Comparison of ENCODE assay signal across 18 cellular contexts in genomic region chr3:171878441-171879225, GRCh38. TPM values are rescaled to one million over a fixed set of nuclear protein-coding genes. Genes with fewer than 3 reads are reported as not detected.
A peak's percentile ranks its signal among the peaks of the same experiment; 100 is the strongest.
DNase-seq lines count a peak whose midpoint lies in the region; ATAC-seq, FAIRE-seq and TF ChIP-seq lines count a peak whose summit lies in the region.
"Had no signal": no experiment of that assay in that cellular context is flagged by ENCODE, and none has a peak within 500 bp of the region (broad histone marks: within the 10 kb centered on the region; RNA-seq: fewer than 3 reads in every experiment).

No MANE protein-coding gene starts in this region.

- H3K36me3 ChIP-seq in SK-N-SH (replicated peaks in 1 of 2; ENCODE audit: control insufficient read depth in 1 of 2, insufficient read depth in 2 of 2, low read length in 1 of 2) (no peaks in the 10 kb centered on the region), K562 (ENCODE audit: control insufficient read depth, insufficient read depth, low read length) (no peaks in the 10 kb centered on the region), right lobe of liver (no peaks in the 10 kb centered on the region), upper lobe of right lung (no peaks in the 10 kb centered on the region), Karpas-422 (ENCODE audit: insufficient read depth, low read length) (no peaks in the 10 kb centered on the region), mucosa of descending colon (ENCODE audit: low read depth) (no peaks in the 10 kb centered on the region)
- H3K36me3 ChIP-seq: left ventricle myocardium inferior, transverse colon had no signal

- no peak overlapping the region for H3K4me3 ChIP-seq in SK-N-SH (ENCODE audit: low read depth in 2 of 2, low read length in 1 of 2)
- H3K4me3 ChIP-seq in K562, result no peak overlapping the region
- H3K4me3 ChIP-seq in right lobe of liver, result no peak overlapping the region
- no peak overlapping the region for H3K4me3 ChIP-seq in upper lobe of right lung
- H3K4me3 ChIP-seq in Karpas-422 (ENCODE audit: low read length), result no peak overlapping the region
- no peak overlapping the region for H3K4me3 ChIP-seq in mucosa of descending colon
- H3K4me3 ChIP-seq: left ventricle myocardium inferior, transverse colon had no signal

- H2AFZ ChIP-seq in SK-N-SH (ENCODE audit: low read depth) (no peak overlapping the region), K562 (ENCODE audit: low read depth, low read length) (no peak overlapping the region), Karpas-422 (ENCODE audit: low read length) (no peak overlapping the region)

- peaks cover 31% of the 10 kb centered on the region for H3F3A ChIP-seq in SK-N-SH (replicated peaks; ENCODE audit: insufficient read depth)

- TF ChIP-seq POLR2A in K562 (conservative IDR thresholded peaks at IDR 0.05) (no peak), right lobe of liver (IDR thresholded peaks at IDR 0.05) (no peak)

- H3K9me3 ChIP-seq in SK-N-SH (no peaks in the 10 kb centered on the region), K562 (replicated peaks; ENCODE audit: control insufficient read depth, insufficient read depth, low read depth, low read length) (no peaks in the 10 kb centered on the region), right lobe of liver (no peaks in the 10 kb centered on the region), upper lobe of right lung (no peaks in the 10 kb centered on the region), Karpas-422 (ENCODE audit: low read length) (no peaks in the 10 kb centered on the region), mucosa of descending colon (no peaks in the 10 kb centered on the region)
- H3K9me3 ChIP-seq: Caco-2, left ventricle myocardium inferior, transverse colon had no signal

- POLR2A ChIA-PET in SK-N-SH (lab: Yijun Ruan, JAX), result interaction anchor here (0.6 kb wide), 1 partner anchor 17 kb away, joined by 3 read pairs; no protein-coding TSS in a partner anchor
- POLR2A ChIA-PET in K562 (lab: Yijun Ruan, JAX), result interaction anchor here (0.6 to 0.8 kb wide), 2 partner anchors 17 to 56 kb away, joined by 3 read pairs; no protein-coding TSS in a partner anchor

- in situ Hi-C loops in K562 (cut with MboI), result no loop called here

- H3K9ac ChIP-seq in SK-N-SH (no peak overlapping the region), K562 (ENCODE audit: insufficient read depth in 1 of 2, low read depth in 2 of 2, low read length in 2 of 2) (no peak overlapping the region), Karpas-422 (ENCODE audit: low read length) (no peak overlapping the region)

- 90% methylated on average over 4 of the region's 4 CpGs for WGBS in SK-N-SH (ENCODE audit: low lambda C conversion rate)
- WGBS in K562 (ENCODE audit: insufficient coverage, low coverage, missing lambda C conversion rate), result 19% methylated on average over 4 of the region's 4 CpGs
- 58% methylated on average over 4 of the region's 4 CpGs for WGBS in right lobe of liver (ENCODE audit: insufficient coverage, low coverage, low lambda C conversion rate, missing lambda C conversion rate)

- H3K9me1 ChIP-seq in K562 (ENCODE audit: control insufficient read depth, insufficient read depth, low read length), result no peaks in the 10 kb centered on the region

- BruUV-seq in K562 (replicated peaks; lab: Mats Ljungman, UMichigan), result no TSS peak

- H3K9me2 ChIP-seq in SK-N-SH (no peaks in the 10 kb centered on the region), Karpas-422 (replicated peaks; ENCODE audit: insufficient read depth, low read length) (no peaks in the 10 kb centered on the region)

- H3K27me3 ChIP-seq in SK-N-SH (ENCODE audit: insufficient read depth), result no peaks in the 10 kb centered on the region
- no peaks in the 10 kb centered on the region; a peak in 1 of 5 replicates for H3K27me3 ChIP-seq in K562 (ENCODE audit: control insufficient read depth in 2 of 2, insufficient read depth in 2 of 2, low read length in 2 of 2)
- H3K27me3 ChIP-seq in right lobe of liver, result no peaks in the 10 kb centered on the region
- H3K27me3 ChIP-seq in upper lobe of right lung, result no peaks in the 10 kb centered on the region
- H3K27me3 ChIP-seq in Karpas-422 (ENCODE audit: low read length), result no peaks in the 10 kb centered on the region
- H3K27me3 ChIP-seq: transverse colon had no signal

- TF ChIP-seq RAD21 in SK-N-SH (IDR thresholded peaks at IDR 0.05; ENCODE audit: low read length) (no peak), K562 (CRISPR knock-in tag; conservative IDR thresholded peaks at IDR 0.05 in 1 of 2, IDR thresholded peaks at IDR 0.05 in 1 of 2) (no peak)

- DNase-seq in SK-N-SH, result no peak
- DNase-seq in K562 (ENCODE audit: extremely low read depth in 1 of 4, low spot score in 3 of 4), result no peak
- peak in 1 of 3 donors; percentile 70 for DNase-seq in right lobe of liver
- no peak for DNase-seq in upper lobe of right lung
- no peak for DNase-seq in Karpas-422
- no peak for DNase-seq in mucosa of descending colon
- DNase-seq: 8988T; activated naive CD8-positive, alpha-beta T cell treated with anti-CD3 and anti-CD28 coated beads for 36 hours; Caco-2; dermis blood vessel endothelial cell; glutamatergic neuron; left ventricle myocardium inferior; NCI-H69; nucleus accumbens; transverse colon had no signal

- TF ChIP-seq EP300 in SK-N-SH (IDR thresholded peaks at IDR 0.05; ENCODE audit: borderline replicate concordance in 1 of 2, low read depth in 1 of 2, low read length in 1 of 2) (no peak), K562 (IDR thresholded peaks at IDR 0.05; ENCODE audit: low read length) (no peak)

- H3K79me2 ChIP-seq in SK-N-SH (ENCODE audit: insufficient read depth), result no peaks in the 10 kb centered on the region
- no peaks in the 10 kb centered on the region for H3K79me2 ChIP-seq in K562 (ENCODE audit: control insufficient read depth, insufficient read depth, low read length)
- no peaks in the 10 kb centered on the region for H3K79me2 ChIP-seq in Karpas-422 (ENCODE audit: low read length)

- CTCF ChIA-PET in SK-N-SH (lab: Yijun Ruan, JAX), result interaction anchor here (1.2 kb wide), 1 partner anchor 9 kb away, joined by 5 read pairs; no protein-coding TSS in a partner anchor
- CTCF ChIA-PET in K562 (lab: Yijun Ruan, JAX; ENCODE audit: low intra/inter-chr PET ratio), result no interaction called here

- intact Hi-C loops in K562 (cut with micrococcal nuclease), result no loop called here
- intact Hi-C loops in right lobe of liver (cut with DNase I), result no loop called here
- intact Hi-C loops in upper lobe of right lung (cut with DNase I), result no loop called here
- intact Hi-C loops in mucosa of descending colon (cut with DNase I, micrococcal nuclease), result no loop called here

- no peak overlapping the region for H3K4me2 ChIP-seq in SK-N-SH
- H3K4me2 ChIP-seq in K562 (ENCODE audit: insufficient read depth, low read length), result no peak overlapping the region
- no peak overlapping the region for H3K4me2 ChIP-seq in Karpas-422 (ENCODE audit: low read depth, low read length, poor library complexity, severe bottlenecking)

- ATAC-seq in SK-N-SH treated with all-trans-retinoic acid at 6 μM for 48 hours (no peak), K562 (no peak), right lobe of liver (peak; percentile 56 to 79 (median 63)), upper lobe of right lung (peak; percentile 54), mucosa of descending colon (no peak), HG03045 (IDR thresholded peaks at IDR 0.05; ENCODE audit: unreplicated experiment) (no peak)

- H3K4me1 ChIP-seq in SK-N-SH (ENCODE audit: control insufficient read depth in 1 of 2, insufficient read depth in 2 of 2, low read depth in 1 of 2, low read length in 1 of 2), result peaks cover 5 to 33% of the 10 kb centered on the region in 2 experiments
- peaks cover 0 to 2% of the 10 kb centered on the region in 2 experiments; a peak in 2 of 5 replicates for H3K4me1 ChIP-seq in K562 (replicated peaks in 1 of 2; ENCODE audit: control insufficient read depth in 2 of 2, insufficient read depth in 2 of 2, low read length in 2 of 2)
- H3K4me1 ChIP-seq in right lobe of liver, result peaks cover 0 to 28% (median 10%) of the 10 kb centered on the region in 4 donors
- H3K4me1 ChIP-seq in upper lobe of right lung, result peaks cover 45% of the 10 kb centered on the region
- no peaks in the 10 kb centered on the region for H3K4me1 ChIP-seq in Karpas-422 (ENCODE audit: low read length)
- no peaks in the 10 kb centered on the region for H3K4me1 ChIP-seq in mucosa of descending colon (ENCODE audit: low read depth)

- TF ChIP-seq CTCF in SK-N-SH (IDR thresholded peaks at IDR 0.05) (no peak), K562 (IDR thresholded peaks at IDR 0.05 in 2 of 3, conservative IDR thresholded peaks at IDR 0.05 in 1 of 3; ENCODE audit: insufficient read depth in 2 of 3, low read depth in 1 of 3, low read length in 3 of 3) (no peak), right lobe of liver (IDR thresholded peaks at IDR 0.05) (no peak), upper lobe of right lung (IDR thresholded peaks at IDR 0.05) (no peak), mucosa of descending colon (IDR thresholded peaks at IDR 0.05) (no peak)

- H4K20me1 ChIP-seq in SK-N-SH (ENCODE audit: insufficient read depth) (no peaks in the 10 kb centered on the region), K562 (replicated peaks; ENCODE audit: control insufficient read depth, insufficient read depth, low read length) (no peaks in the 10 kb centered on the region), Karpas-422 (ENCODE audit: insufficient read depth, low read depth, low read length) (no peaks in the 10 kb centered on the region)

- no peak overlapping the region for H3K27ac ChIP-seq in SK-N-SH (ENCODE audit: low read depth in 2 of 2, low read length in 1 of 2)
- H3K27ac ChIP-seq in K562 (ENCODE audit: extremely low read depth, low read depth, low read length), result no peak overlapping the region
- peak overlapping the region; percentile 35 to 63 (median 52) for H3K27ac ChIP-seq in right lobe of liver
- no peak overlapping the region for H3K27ac ChIP-seq in upper lobe of right lung
- H3K27ac ChIP-seq in Karpas-422 (ENCODE audit: low read length), result no peak overlapping the region
- H3K27ac ChIP-seq: left ventricle myocardium inferior had no signal

- peak; percentile 57 for FAIRE-seq in K562 (lab: Jason Lieb, UNC)
- FAIRE-seq: HTR-8/SVneo had no signal

RNA-seq across cellular contexts. Expression of gene TMEM212, which starts 35.5 kb away (rescaled TPM):
- polyA plus RNA-seq in SK-N-SH (2012; rRNA removed) (not detected in 2 replicates), K562 (2011; rRNA removed) (not detected in 2 replicates), K562 (2014; fragmentation: Illumina TruSeq; extraction: Trizol) (not detected in 2 replicates), K562 (2014; fragmentation: Nextera tagmentation; extraction: Ambion mirVana) (not detected), K562 (2014; rRNA removed) (not detected in 2 replicates)
- polyA plus RNA-seq in SK-N-SH (2012; cell fraction: cytosol; rRNA removed), result not detected in 2 replicates
- polyA plus RNA-seq in SK-N-SH (2012; cell fraction: nucleus; rRNA removed), result not detected in 2 replicates
- total RNA-seq in K562 (2011; cell fraction: chromatin; rRNA removed; ENCODE audit: low replicate concordance), result not detected in 2 replicates
- total RNA-seq in K562 (2011; cell fraction: nucleolus; rRNA removed), result not detected in 2 replicates
- not detected in 2 replicates for total RNA-seq in K562 (2011; cell fraction: nucleoplasm; rRNA removed)
- total RNA-seq in K562 (2014; rRNA removed) (not detected in 2 replicates), K562 (2014; rRNA removed; fragmentation: Illumina TruSeq; extraction: Trizol) (not detected in 2 replicates), K562 (2015; rRNA removed; fragmentation: Illumina TruSeq; extraction: Trizol) (not detected in 2 replicates), K562 (2021) (not detected in 2 replicates), right lobe of liver (not detected), upper lobe of right lung (not detected), mucosa of descending colon (not detected)
- not detected in 2 replicates for polyA plus RNA-seq in K562 (2011; cell fraction: cytosol; rRNA removed)
- not detected in 2 replicates for polyA plus RNA-seq in K562 (2011; cell fraction: nucleus; rRNA removed)
- not detected in 2 replicates for polyA plus RNA-seq in K562 (2012)
- not detected in 2 replicates for polyA minus RNA-seq in K562 (2011; rRNA and poly(A)+ RNA removed)
- polyA minus RNA-seq in K562 (2011; cell fraction: cytosol; rRNA and poly(A)+ RNA removed), result not detected in 2 replicates
- polyA minus RNA-seq in K562 (2011; cell fraction: nucleus; rRNA and poly(A)+ RNA removed), result not detected in 2 replicates
- total RNA-seq in Karpas-422 (2014; rRNA removed; shearing (Covaris generic); ENCODE audit: low replicate concordance), result not detected in 2 replicates
- total RNA-seq: activated naive CD8-positive, alpha-beta T cell treated with anti-CD3 and anti-CD28 coated beads for 36 hours; Caco-2; dermis blood vessel endothelial cell; left ventricle myocardium inferior; transverse colon had no signal

Comparison
In these comparisons a context has a peak if more than half of its experiments do, and no peak if none do; other contexts are left out.
1. ATAC-seq: peak in right lobe of liver (4 of 4) and upper lobe of right lung (single experiment); none in SK-N-SH treated with all-trans-retinoic acid at 6 μM for 48 hours (single experiment), K562 (single experiment), mucosa of descending colon (single experiment) and HG03045 (single experiment).
2. H3K27ac ChIP-seq: peak in right lobe of liver (3 of 3); none in SK-N-SH (0 of 2), K562 (single experiment), upper lobe of right lung (single experiment) and Karpas-422 (single experiment).